2 cellular contexts compared by ENCODE assay signal in genomic region chr14:50783542-50783941, GRCh38.
A peak's percentile ranks its signal among the peaks of the same experiment; 100 is the strongest.
TF ChIP-seq lines count a peak whose summit lies in the region.

No MANE protein-coding gene starts in this region.

TF ChIP-seq in HEK293, 187 proteins besides CTCF, POLR2A, EP300 and RAD21 (continued from another document):
- TF ChIP-seq PRDM6 (tag by site-specific recombination; IDR thresholded peaks at IDR 0.05) (0 out of 2 replicates have a peak, but pooled peaks have one; percentile 15), OSR2 (tag by site-specific recombination; IDR thresholded peaks at IDR 0.05) (peak; percentile 49), SP2 (tag by site-specific recombination; IDR thresholded peaks at IDR 0.05) (no peak), ZNF26 (tag by site-specific recombination; IDR thresholded peaks at IDR 0.05) (no peak), SALL2 (tag by site-specific recombination; IDR thresholded peaks at IDR 0.05; ENCODE audit: borderline replicate concordance) (no peak), KLF17 (tag by site-specific recombination; IDR thresholded peaks at IDR 0.05) (no peak), ZNF2 (tag by site-specific recombination; IDR thresholded peaks at IDR 0.05) (no peak), ZNF571 (tag by site-specific recombination; IDR thresholded peaks at IDR 0.05) (no peak), ZBTB20 (tag by site-specific recombination; IDR thresholded peaks at IDR 0.05) (no peak), ZNF416 (tag by site-specific recombination; IDR thresholded peaks at IDR 0.05) (no peak), ZNF398 (tag by site-specific recombination; IDR thresholded peaks at IDR 0.05) (peak; percentile 31; the same call in 1 of the 2 replicates)
TF ChIP-seq in HEK293: peak in this region for 5.

TF ChIP-seq in neural cell, 6 proteins besides CTCF, POLR2A, EP300 and RAD21 (continued from another document):
- TF ChIP-seq REST (IDR thresholded peaks at IDR 0.05; ENCODE audit: borderline replicate concordance) (no peak), MXI1 (conservative IDR thresholded peaks at IDR 0.05; ENCODE audit: poor library complexity, severe bottlenecking) (no peak), EZH2 (IDR thresholded peaks at IDR 0.05; ENCODE audit: borderline replicate concordance, insufficient read depth, low read length, poor library complexity, severe bottlenecking) (no peak), TAF1 (IDR thresholded peaks at IDR 0.05; ENCODE audit: low read depth) (no peak), SMC3 (conservative IDR thresholded peaks at IDR 0.05; ENCODE audit: poor library complexity) (no peak)
